Comparison of ENCODE assay signal across 9 cellular contexts in the genomic region with DNA sequence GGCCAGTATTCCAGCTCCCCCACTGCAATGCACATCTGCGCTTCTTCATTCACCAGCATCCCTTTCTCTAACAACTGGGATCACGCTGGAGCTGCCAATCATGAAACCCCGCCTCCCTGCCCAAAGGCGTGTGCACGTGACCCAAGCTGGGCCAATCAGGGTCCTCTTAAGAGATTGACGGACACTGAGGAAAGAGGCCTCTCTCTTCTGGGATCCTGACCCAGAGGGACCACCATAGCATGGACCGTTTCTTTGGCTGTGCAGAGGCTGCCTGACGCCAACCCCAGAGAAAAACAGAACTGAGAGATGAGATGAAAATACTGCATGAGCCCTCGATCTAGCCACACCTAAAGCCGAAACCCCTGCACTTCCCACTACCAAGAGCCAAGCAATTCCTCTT. TPM values are rescaled to one million over a fixed set of nuclear protein-coding genes. Genes with fewer than 3 reads are reported as not detected.
DNase-seq lines count a peak whose midpoint lies in the region; ATAC-seq and TF ChIP-seq lines count a peak whose summit lies in the region.
"Had no signal": no experiment of that assay in that cellular context is flagged by ENCODE, and none has a peak within 500 bp of the region (broad histone marks: within the 10 kb centered on the region; RNA-seq: fewer than 3 reads in every experiment).

No MANE protein-coding gene starts in this region.

- H3F3A ChIP-seq in neural cell (ENCODE audit: insufficient read depth, low read length, poor library complexity, severe bottlenecking) = no peaks in the 10 kb centered on the region

- CTCF ChIA-PET in WTC11 (lab: Charles Lee) = interaction anchor here (0.8 to 1.5 kb wide), 7 partner anchors 8 to 309 kb away, joined by 3 to 6 read pairs (median 3); no protein-coding TSS in a partner anchor

- H3K27ac Mint-ChIP-seq in T-helper 1 cell treated with Interleukin-12 subunit alpha and Interleukin-12 subunit beta and Interleukin-4 antibody, amounts not matched to agents 30 μg/mL and 1 μg/mL, for 36 hours = peak overlapping the region; percentile 37
- H3K27ac Mint-ChIP-seq in WTC11 = peak overlapping the region; percentile 84
- H3K27ac Mint-ChIP-seq in stimulated activated effector memory CD8-positive, alpha-beta T cell treated with anti-CD3 and anti-CD28 coated beads, Interleukin-12 subunit alpha, Interleukin-12 subunit beta, amount 100 ng/mL, for 72 hours = no peak overlapping the region

- H3K79me2 ChIP-seq in neural cell (replicated peaks; ENCODE audit: insufficient read depth, low read length) = peaks cover 9% of the 10 kb centered on the region

- H3K4me3 Mint-ChIP-seq in T-helper 1 cell treated with Interleukin-12 subunit alpha and Interleukin-12 subunit beta and Interleukin-4 antibody, amounts not matched to agents 30 μg/mL and 1 μg/mL, for 36 hours = no peak overlapping the region
- no peak overlapping the region for H3K4me3 Mint-ChIP-seq in WTC11
- no peak overlapping the region for H3K4me3 Mint-ChIP-seq in stimulated activated effector memory CD8-positive, alpha-beta T cell treated with anti-CD3 and anti-CD28 coated beads, Interleukin-12 subunit alpha, Interleukin-12 subunit beta, amount 100 ng/mL, for 72 hours

- H3K9me3 Mint-ChIP-seq in T-helper 1 cell treated with Interleukin-12 subunit alpha and Interleukin-12 subunit beta and Interleukin-4 antibody, amounts not matched to agents 30 μg/mL and 1 μg/mL, for 36 hours = no peaks in the 10 kb centered on the region
- H3K9me3 Mint-ChIP-seq in WTC11 = no peaks in the 10 kb centered on the region
- H3K9me3 Mint-ChIP-seq in stimulated activated effector memory CD8-positive, alpha-beta T cell treated with anti-CD3 and anti-CD28 coated beads, Interleukin-12 subunit alpha, Interleukin-12 subunit beta, amount 100 ng/mL, for 72 hours = no peaks in the 10 kb centered on the region

- peaks cover 30% of the 10 kb centered on the region for H3K36me3 Mint-ChIP-seq in T-helper 1 cell treated with Interleukin-12 subunit alpha and Interleukin-12 subunit beta and Interleukin-4 antibody, amounts not matched to agents 30 μg/mL and 1 μg/mL, for 36 hours (ENCODE audit: low read depth)
- H3K36me3 Mint-ChIP-seq in WTC11 = peaks cover 11% of the 10 kb centered on the region
- H3K36me3 Mint-ChIP-seq in stimulated activated effector memory CD8-positive, alpha-beta T cell treated with anti-CD3 and anti-CD28 coated beads, Interleukin-12 subunit alpha, Interleukin-12 subunit beta, amount 100 ng/mL, for 72 hours = peaks cover 56% of the 10 kb centered on the region

- H3K27ac ChIP-seq in neural cell (ENCODE audit: low read length) = peak overlapping the region; percentile 75
- H3K27ac ChIP-seq: SJSA1 had no signal

- peak; percentile 83 for ATAC-seq in HG03025 (IDR thresholded peaks at IDR 0.05; ENCODE audit: low FRiP score, unreplicated experiment)
- peak; percentile 99 for ATAC-seq in WTC11
- no peak for ATAC-seq in stimulated activated effector memory CD8-positive, alpha-beta T cell treated with anti-CD3 and anti-CD28 coated beads, Interleukin-12 subunit alpha, Interleukin-12 subunit beta, amount 100 ng/mL, for 72 hours

- H3K9me3 ChIP-seq in neural cell (ENCODE audit: low read length) = no peaks in the 10 kb centered on the region
- H3K9me3 ChIP-seq: SJSA1 had no signal

- H3K4me1 Mint-ChIP-seq in T-helper 1 cell treated with Interleukin-12 subunit alpha and Interleukin-12 subunit beta and Interleukin-4 antibody, amounts not matched to agents 30 μg/mL and 1 μg/mL, for 36 hours (ENCODE audit: low read depth) = peaks cover 22% of the 10 kb centered on the region
- H3K4me1 Mint-ChIP-seq in WTC11 = peaks cover 15% of the 10 kb centered on the region
- H3K4me1 Mint-ChIP-seq in stimulated activated effector memory CD8-positive, alpha-beta T cell treated with anti-CD3 and anti-CD28 coated beads, Interleukin-12 subunit alpha, Interleukin-12 subunit beta, amount 100 ng/mL, for 72 hours = no peaks in the 10 kb centered on the region

- H3K4me2 ChIP-seq in neural cell (ENCODE audit: low read length) = no peak overlapping the region

- H3K9me2 ChIP-seq in neural cell (ENCODE audit: insufficient read depth, low read length) = no peaks in the 10 kb centered on the region

- TF ChIP-seq RAD21 in neural cell (conservative IDR thresholded peaks at IDR 0.05) = no peak

- H3K27me3 ChIP-seq in neural cell (ENCODE audit: insufficient read depth, low read depth, low read length) = no peaks in the 10 kb centered on the region
- H3K27me3 ChIP-seq: SJSA1 had no signal

- peak overlapping the region; percentile 38 for H3K9ac ChIP-seq in neural cell (ENCODE audit: low read length)

- no peaks in the 10 kb centered on the region for H3K27me3 Mint-ChIP-seq in T-helper 1 cell treated with Interleukin-12 subunit alpha and Interleukin-12 subunit beta and Interleukin-4 antibody, amounts not matched to agents 30 μg/mL and 1 μg/mL, for 36 hours (ENCODE audit: low read depth)
- H3K27me3 Mint-ChIP-seq in WTC11 (ENCODE audit: low read depth) = no peaks in the 10 kb centered on the region

- peak overlapping the region; percentile 40 for H2AFZ ChIP-seq in neural cell (ENCODE audit: low read depth, low read length)

- no peak for TF ChIP-seq EP300 in neural cell (conservative IDR thresholded peaks at IDR 0.05; ENCODE audit: poor library complexity, severe bottlenecking)

- H4K20me1 ChIP-seq in neural cell (ENCODE audit: insufficient read depth) = no peaks in the 10 kb centered on the region

- peak overlapping the region; percentile 30 for H3K4me3 ChIP-seq in neural cell (ENCODE audit: low read length)
- H3K4me3 ChIP-seq: SJSA1 had no signal

- no peak for TF ChIP-seq CTCF in WTC11 (IDR thresholded peaks at IDR 0.05)
- no peak for TF ChIP-seq CTCF in neural cell (IDR thresholded peaks at IDR 0.05; ENCODE audit: poor library complexity, severe bottlenecking)

- POLR2A ChIA-PET in WTC11 (lab: Charles Lee) = no interaction called here

- H3K36me3 ChIP-seq in neural cell (ENCODE audit: insufficient read depth, low read length) = peaks cover 9% of the 10 kb centered on the region

- DNase-seq in T-helper 1 cell = no peak
- DNase-seq in WTC11 (ENCODE audit: low spot score) = peak; percentile 77
- DNase-seq in central memory CD4-positive, alpha-beta T cell = no peak
- DNase-seq in stimulated activated effector memory CD8-positive, alpha-beta T cell treated with anti-CD3 and anti-CD28 coated beads, Interleukin-12 subunit alpha, Interleukin-12 subunit beta, amount 100 ng/mL, for 72 hours (ENCODE audit: low spot score in 2 of 2) = no peak
- DNase-seq in LoVo (ENCODE audit: low spot score) = no peak

TF ChIP-seq in WTC11, 78 proteins besides CTCF, POLR2A, EP300 and RAD21 (continues in another document):
- TF ChIP-seq, protein P1, sequence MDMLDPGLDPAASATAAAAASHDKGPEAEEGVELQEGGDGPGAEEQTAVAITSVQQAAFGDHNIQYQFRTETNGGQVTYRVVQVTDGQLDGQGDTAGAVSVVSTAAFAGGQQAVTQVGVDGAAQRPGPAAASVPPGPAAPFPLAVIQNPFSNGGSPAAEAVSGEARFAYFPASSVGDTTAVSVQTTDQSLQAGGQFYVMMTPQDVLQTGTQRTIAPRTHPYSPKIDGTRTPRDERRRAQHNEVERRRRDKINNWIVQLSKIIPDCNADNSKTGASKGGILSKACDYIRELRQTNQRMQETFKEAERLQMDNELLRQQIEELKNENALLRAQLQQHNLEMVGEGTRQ (CRISPR knock-in tag; IDR thresholded peaks at IDR 0.05) = peak; percentile 95
- TF ChIP-seq NFYB (CRISPR knock-in tag; conservative IDR thresholded peaks at IDR 0.05; ENCODE audit: low read depth) (peak; percentile 47), ATF6 (CRISPR knock-in tag; IDR thresholded peaks at IDR 0.05) (no peak)

TF ChIP-seq in neural cell, 6 proteins besides CTCF, POLR2A, EP300 and RAD21:
- TF ChIP-seq MXI1 (conservative IDR thresholded peaks at IDR 0.05; ENCODE audit: poor library complexity, severe bottlenecking) (no peak), SMC3 (conservative IDR thresholded peaks at IDR 0.05; ENCODE audit: poor library complexity) (no peak), POLR2AphosphoS5 (IDR thresholded peaks at IDR 0.05) (peak; percentile 58)

RNA-seq across cellular contexts. Expression of gene COTL1, which starts 32.0 kb away (rescaled TPM):
- total RNA-seq in WTC11 (2021) = 102 to 122 TPM (median 122 TPM) in 3 replicates
- 86.6 and 91.2 TPM in 2 replicates for polyA plus RNA-seq in neural cell
- 70.0 and 73.5 TPM in 2 replicates for polyA minus RNA-seq in neural cell
